8 cellular contexts compared by ENCODE assay signal in the genomic region with DNA sequence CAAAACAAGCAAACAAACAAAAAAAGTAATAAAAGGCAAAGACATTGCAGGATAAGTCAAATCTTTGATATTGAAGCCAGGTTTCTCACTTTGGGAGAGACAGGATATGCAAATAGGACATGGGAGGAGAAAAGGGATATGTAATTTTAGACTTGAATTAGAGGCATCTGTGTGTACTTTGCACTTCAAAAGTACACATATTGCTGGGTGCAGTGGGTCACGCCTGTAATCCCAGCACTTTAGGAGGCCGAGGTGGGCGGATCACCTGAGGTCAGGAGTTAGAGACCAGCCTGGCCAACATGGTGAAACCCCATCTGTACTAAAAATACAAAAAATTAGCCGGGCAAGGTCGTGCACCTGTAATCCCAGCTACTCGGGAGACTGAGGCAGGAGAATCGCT. TPM values are rescaled to one million over a fixed set of nuclear protein-coding genes. Genes with fewer than 3 reads are reported as not detected.
A peak's percentile ranks its signal among the peaks of the same experiment; 100 is the strongest.
DNase-seq lines count a peak whose midpoint lies in the region; ATAC-seq and TF ChIP-seq lines count a peak whose summit lies in the region.
"Not testable (repeated sequence)": the region's sequence is repeated elsewhere in the genome, so short reads cannot be mapped to it uniquely, and the experiment has no call there.

No MANE protein-coding gene starts in this region.

- H3K27ac Mint-ChIP-seq in activated CD4-positive, alpha-beta T cell treated with anti-CD3 and anti-CD28 coated beads for 36 hours = peak overlapping the region; percentile 17

- not testable (repeated sequence) for H3K4me3 ChIP-seq in mucosa of descending colon
- H3K4me3 ChIP-seq in transverse colon = peak overlapping the region in 1 of 4 donors; percentile 4

- in situ Hi-C loops in transverse colon (cut with MboI; ENCODE audit: low pct_ligation_motif_present in 1 of 4, low pct_unique_long_range_greater_than_20kb in 1 of 4, low sequenced_read_pairs in 3 of 4) = not testable (repeated sequence)

- not testable (repeated sequence) for TF ChIP-seq CTCF in mucosa of descending colon (IDR thresholded peaks at IDR 0.05); transverse colon (IDR thresholded peaks at IDR 0.05)

- H3K9me3 Mint-ChIP-seq in activated CD4-positive, alpha-beta T cell treated with anti-CD3 and anti-CD28 coated beads for 36 hours (ENCODE audit: low read depth) = not testable (repeated sequence)

- intact Hi-C loops in activated CD4-positive, alpha-beta T cell treated with anti-CD3 and anti-CD28 coated beads for 36 hours (cut with DNase I, micrococcal nuclease) = loop anchor here in 1 of 2 experiments (10.0 kb wide), 1 partner anchor 287 kb away; no protein-coding TSS in a partner anchor
- intact Hi-C loops in mucosa of descending colon (cut with DNase I, micrococcal nuclease); transverse colon (cut with DNase I; ENCODE audit: low total_unique reads): not testable (repeated sequence)

- CTCF ChIA-PET in activated CD4-positive, alpha-beta T cell treated with anti-CD3 and anti-CD28 coated beads for 36 hours (lab: Charles Lee) = not testable (repeated sequence)

- POLR2A ChIA-PET in activated CD4-positive, alpha-beta T cell treated with anti-CD3 and anti-CD28 coated beads for 36 hours (lab: Charles Lee) = not testable (repeated sequence)

- H3K36me3 Mint-ChIP-seq in activated CD4-positive, alpha-beta T cell treated with anti-CD3 and anti-CD28 coated beads for 36 hours (ENCODE audit: low read depth) = not testable (repeated sequence)

- ATAC-seq in activated CD4-positive, alpha-beta T cell treated with anti-CD3 and anti-CD28 coated beads for 36 hours = not testable (repeated sequence)
- ATAC-seq in left lobe of liver (peak; percentile 80), mucosa of descending colon (peak; percentile 91)

- DNase-seq in DMS53 treated with DMSO at 0.1 percent for 48 hours (lab: John Stamatoyannopoulos, UW; ENCODE audit: unreplicated experiment) (peak; percentile 52), NCI-H1417 treated with DMSO at 0.1 percent for 48 hours (lab: John Stamatoyannopoulos, UW) (peak; percentile 4), NCI-H510A treated with DMSO at 0.1 percent for 48 hours (lab: John Stamatoyannopoulos, UW) (peak; percentile 49), NCI-H748 treated with DMSO at 0.1 percent for 48 hours (lab: John Stamatoyannopoulos, UW) (peak; percentile 7), mucosa of descending colon (peak in 2 of 3 donors; percentile 49 to 59), transverse colon (peak; percentile 30)
- DNase-seq in activated CD4-positive, alpha-beta T cell treated with anti-CD3 and anti-CD28 coated beads for 36 hours; left lobe of liver (ENCODE audit: low spot score): not testable (repeated sequence)

- not testable (repeated sequence) for H3K27me3 ChIP-seq in transverse colon

- WGBS in transverse colon (ENCODE audit: low coverage in 1 of 2), 2 donors = 46% methylated on average over 7 of the region's 7 CpGs; no CpG with 5 or more reads in 1 of the 2 donors

- not testable (repeated sequence) for TF ChIP-seq POLR2A in transverse colon (IDR thresholded peaks at IDR 0.05)

- not testable (repeated sequence) for H3K27me3 Mint-ChIP-seq in activated CD4-positive, alpha-beta T cell treated with anti-CD3 and anti-CD28 coated beads for 36 hours

- H3K4me1 Mint-ChIP-seq in activated CD4-positive, alpha-beta T cell treated with anti-CD3 and anti-CD28 coated beads for 36 hours = not testable (repeated sequence)

- not testable (repeated sequence) for H3K4me3 Mint-ChIP-seq in activated CD4-positive, alpha-beta T cell treated with anti-CD3 and anti-CD28 coated beads for 36 hours

- not testable (repeated sequence) for TF ChIP-seq EP300 in transverse colon (IDR thresholded peaks at IDR 0.05; ENCODE audit: low read depth)

- peak overlapping the region in 2 of 4 donors; percentile 5 to 55 for H3K27ac ChIP-seq in transverse colon

- H3K9me3 ChIP-seq in mucosa of descending colon, transverse colon: not testable (repeated sequence)

- not testable (repeated sequence) for H3K36me3 ChIP-seq in mucosa of descending colon (ENCODE audit: low read depth)
- peaks cover 0 to 17% (median 5%) of the 10 kb centered on the region in 4 donors for H3K36me3 ChIP-seq in transverse colon

- not testable (repeated sequence) for H3K4me1 ChIP-seq in mucosa of descending colon (ENCODE audit: low read depth)
- peaks cover 0 to 15% (median 5%) of the 10 kb centered on the region in 4 donors for H3K4me1 ChIP-seq in transverse colon

RNA-seq across cellular contexts. Expression of a gene that starts 6.6 kb away (rescaled TPM):
- 10 to 100 TPM; 12.2 to 17.7 TPM for total RNA-seq in activated CD4-positive, alpha-beta T cell treated with anti-CD3 and anti-CD28 coated beads for 36 hours
- total RNA-seq in left lobe of liver (3.1 TPM), mucosa of descending colon (10 to 100 TPM in 1 of 3 donors, 1 to 10 TPM in 2; 5.5 to 17.2 (median 6.0) TPM), transverse colon (10 to 100 TPM in 2 of 4 donors, 1 to 10 TPM in 2; 4.8 to 35.6 (median 9.6) TPM)

RNA-seq across cellular contexts. Expression of a gene that starts 23.8 kb away (rescaled TPM):
- total RNA-seq in activated CD4-positive, alpha-beta T cell treated with anti-CD3 and anti-CD28 coated beads for 36 hours = 100 to 1,000 TPM; 317 to 396 TPM
- total RNA-seq in left lobe of liver (168 TPM), mucosa of descending colon (100 to 1,000 TPM; 323 to 533 (median 462) TPM), transverse colon (100 to 1,000 TPM; 193 to 492 (median 332) TPM)

RNA-seq across cellular contexts. Expression of a gene that starts 23.9 kb away (rescaled TPM):
- total RNA-seq in activated CD4-positive, alpha-beta T cell treated with anti-CD3 and anti-CD28 coated beads for 36 hours = 10 to 100 TPM; 15.0 to 15.1 TPM
- total RNA-seq in left lobe of liver (2.6 TPM), mucosa of descending colon (10 to 100 TPM in 1 of 3 donors, 1 to 10 TPM in 2; 8.6 to 10.5 (median 9.1) TPM), transverse colon (10 to 100 TPM in 1 of 4 donors, 1 to 10 TPM in 3; 1.8 to 10.8 (median 5.5) TPM)
